In the genomic region with DNA sequence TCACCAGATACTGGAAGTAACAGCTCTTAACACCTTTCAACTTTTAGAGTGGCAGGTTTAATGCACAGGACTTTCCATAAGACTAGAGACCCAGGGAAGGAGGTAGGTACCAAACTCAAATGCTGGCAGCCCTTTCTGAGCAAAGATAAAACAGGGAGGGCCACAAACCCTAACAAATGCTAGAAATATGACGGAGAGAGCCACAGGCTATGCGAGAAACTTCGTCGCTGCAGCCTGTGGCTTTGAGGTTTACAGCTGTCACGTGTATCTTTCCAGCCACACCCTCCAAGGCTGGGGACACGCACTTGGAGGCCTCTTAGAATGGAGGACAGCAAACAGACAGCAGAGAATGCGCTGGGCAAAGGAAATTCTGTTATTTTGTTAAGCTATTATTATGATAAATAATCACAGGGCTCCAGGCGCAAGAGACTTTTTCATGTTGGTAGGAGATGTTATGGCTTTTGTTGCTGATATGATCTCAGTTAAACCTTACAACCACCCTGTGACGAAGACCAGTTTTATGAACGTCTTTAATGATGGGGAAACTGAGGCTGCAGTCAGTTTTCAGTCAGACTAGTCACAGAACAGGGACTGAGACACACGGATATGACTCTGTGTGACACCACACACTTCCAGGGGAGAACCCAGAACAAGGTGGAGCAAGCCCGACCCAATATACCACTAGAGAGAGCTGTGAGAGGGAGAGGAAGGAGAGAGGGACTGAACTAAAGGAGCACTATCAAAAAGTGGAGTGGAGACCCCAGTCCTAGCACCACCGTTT, we compare ENCODE assay signal across 8 cellular contexts. TPM values are rescaled to one million over a fixed set of nuclear protein-coding genes. Genes with fewer than 3 reads are reported as not detected.
DNase-seq lines count a peak whose midpoint lies in the region; ATAC-seq and TF ChIP-seq lines count a peak whose summit lies in the region.

No MANE protein-coding gene starts in this region.

- no peaks in the 10 kb centered on the region for H3K27me3 Mint-ChIP-seq in effector memory CD8-positive, alpha-beta T cell
- no peaks in the 10 kb centered on the region for H3K27me3 Mint-ChIP-seq in osteocyte (ENCODE audit: unreplicated experiment)

- H3K4me1 Mint-ChIP-seq in effector memory CD8-positive, alpha-beta T cell (ENCODE audit: low read depth in 2 of 2): peaks cover 43 to 45% of the 10 kb centered on the region in 2 donors
- peaks cover 57% of the 10 kb centered on the region for H3K4me1 Mint-ChIP-seq in osteocyte (ENCODE audit: unreplicated experiment)

- POLR2A ChIA-PET in BJ (lab: Charles Lee): interaction anchor here (1.0 to 1.4 kb wide), 3 partner anchors 34 to 156 kb away, joined by 3 to 4 read pairs (median 3); no protein-coding TSS in a partner anchor

- TF ChIP-seq CTCF in BJ (IDR thresholded peaks at IDR 0.05; ENCODE audit: insufficient read depth, low read depth, low read length) (no peak), HL-60 (IDR thresholded peaks at IDR 0.05; ENCODE audit: insufficient read depth, low read length) (no peak), osteocyte (IDR thresholded peaks at IDR 0.05) (no peak)

- peaks cover 22% of the 10 kb centered on the region for H3K36me3 Mint-ChIP-seq in effector memory CD8-positive, alpha-beta T cell (ENCODE audit: insufficient read depth)
- H3K36me3 Mint-ChIP-seq in osteocyte (ENCODE audit: unreplicated experiment): peaks cover 20% of the 10 kb centered on the region

- DNase-seq in BJ (ENCODE audit: low read depth): no peak
- DNase-seq in HL-60 (ENCODE audit: low read depth in 1 of 2, low spot score in 1 of 2): peak; percentile 16 to 77
- DNase-seq in activated CD4-positive, alpha-beta T cell treated with anti-CD3 and anti-CD28 coated beads for 48 hours: peak; percentile 69
- peak; percentile 57 to 62 (median 59) for DNase-seq in effector memory CD8-positive, alpha-beta T cell
- DNase-seq in osteocyte (ENCODE audit: extremely low spot score, unreplicated experiment): no peak
- no peak for DNase-seq in DMS53 treated with DMSO at 0.1 percent for 48 hours (lab: John Stamatoyannopoulos, UW; ENCODE audit: unreplicated experiment)
- DNase-seq in caudate nucleus (lab: John Stamatoyannopoulos, UW): no peak

- H3K9me3 Mint-ChIP-seq in effector memory CD8-positive, alpha-beta T cell: no peaks in the 10 kb centered on the region
- no peaks in the 10 kb centered on the region for H3K9me3 Mint-ChIP-seq in osteocyte (ENCODE audit: unreplicated experiment)

- H3K27ac Mint-ChIP-seq in effector memory CD8-positive, alpha-beta T cell: peak overlapping the region; percentile 92 to 96
- peak overlapping the region; percentile 93 for H3K27ac Mint-ChIP-seq in osteocyte (ENCODE audit: unreplicated experiment)

- H3K27me3 ChIP-seq in BJ (ENCODE audit: control insufficient read depth, insufficient read depth, low read length): no peaks in the 10 kb centered on the region
- no peaks in the 10 kb centered on the region for H3K27me3 ChIP-seq in HL-60 (ENCODE audit: insufficient read depth, poor library complexity, severe bottlenecking)

- H3K27ac ChIP-seq in HL-60 (replicated peaks) (no peak overlapping the region), caudate nucleus (ENCODE audit: low read depth, low read length) (no peak overlapping the region)

- H3K36me3 ChIP-seq in BJ (ENCODE audit: control insufficient read depth, insufficient read depth, low read length): no peaks in the 10 kb centered on the region

- peak overlapping the region; percentile 91 for H3K4me3 ChIP-seq in BJ (ENCODE audit: low read depth, low read length)
- H3K4me3 ChIP-seq in HL-60 (replicated peaks; ENCODE audit: insufficient read depth, low read length): no peak overlapping the region

- peak; percentile 37 for ATAC-seq in GM21360 (IDR thresholded peaks at IDR 0.05; ENCODE audit: unreplicated experiment)
- peak; percentile 66 for ATAC-seq in effector memory CD8-positive, alpha-beta T cell (replicated peaks)

- CTCF ChIA-PET in BJ (lab: Yijun Ruan, JAX): interaction anchor here (0.6 to 7.5 kb wide), 16 partner anchors 20 to 353 kb away, joined by 3 to 68 read pairs (median 6); a partner anchor contains a TSS

- H3K4me3 Mint-ChIP-seq in effector memory CD8-positive, alpha-beta T cell: peak overlapping the region; percentile 77 to 82
- peak overlapping the region; percentile 93 for H3K4me3 Mint-ChIP-seq in osteocyte (ENCODE audit: unreplicated experiment)

RNA-seq across cellular contexts. Expression of a gene that starts 2.0 kb away (rescaled TPM):
- 134 and 146 TPM in 2 replicates for polyA plus RNA-seq in BJ (2011; rRNA removed)
- polyA minus RNA-seq in BJ (2011; rRNA and poly(A)+ RNA removed): 104 and 127 TPM in 2 replicates
- total RNA-seq in osteocyte: 320 and 339 TPM in 2 replicates

Comparison
In these comparisons a context has a peak if more than half of its experiments do, and no peak if none do; other contexts are left out.
1. DNase-seq: peak in HL-60 (2 of 2), activated CD4-positive, alpha-beta T cell treated with anti-CD3 and anti-CD28 coated beads for 48 hours (single experiment) and effector memory CD8-positive, alpha-beta T cell (3 of 3); none in BJ (single experiment), osteocyte (single experiment), DMS53 treated with DMSO at 0.1 percent for 48 hours (single experiment) and caudate nucleus (0 of 61).